Comparison of ENCODE assay signal across 8 cellular contexts in genomic region chr12:40105515-40106201, GRCh38. TPM values are rescaled to one million over a fixed set of nuclear protein-coding genes. Genes with fewer than 3 reads are reported as not detected.
A peak's percentile ranks its signal among the peaks of the same experiment; 100 is the strongest.
DNase-seq lines count a peak whose midpoint lies in the region; ATAC-seq, FAIRE-seq and TF ChIP-seq lines count a peak whose summit lies in the region.

TSS of gene SLC2A13 (minus strand) at chr12:40106081. CDS start at chr12:40105808, 273 bp downstream.

- no peak for FAIRE-seq in H54 (lab: Jason Lieb, UNC)

- peaks cover 19 to 42% of the 10 kb centered on the region in 2 donors for H3K4me1 ChIP-seq in adrenal gland (replicated peaks in 1 of 2)
- H3K4me1 ChIP-seq in psoas muscle: peaks cover 3% of the 10 kb centered on the region
- no peaks in the 10 kb centered on the region for H3K4me1 ChIP-seq in urinary bladder (ENCODE audit: insufficient read depth)

- TF ChIP-seq CTCF in GM10266 (IDR thresholded peaks at IDR 0.05; ENCODE audit: control insufficient read depth, insufficient read depth, low read depth, missing control alignments) (no peak), adrenal gland (IDR thresholded peaks at IDR 0.05) (no peak), psoas muscle (IDR thresholded peaks at IDR 0.05) (no peak)

- peak within 1 kb of the TSS; percentile 9 to 98 (median 77) for H3K4me3 ChIP-seq in adrenal gland
- peak within 1 kb of the TSS; percentile 92 for H3K4me3 ChIP-seq in psoas muscle
- peak within 1 kb of the TSS; percentile 83 for H3K4me3 ChIP-seq in urinary bladder (ENCODE audit: low read depth, low read length)

- H3K27me3 ChIP-seq in adrenal gland: no peaks in the 10 kb centered on the region
- no peaks in the 10 kb centered on the region for H3K27me3 ChIP-seq in psoas muscle (ENCODE audit: insufficient read depth in 3 of 3, low read length in 2 of 3)

- DNase-seq in GM10266 (ENCODE audit: extremely low spot score) (peak; percentile 90), H54 (ENCODE audit: insufficient read length, low spot score) (peak; percentile 61), LHCN-M2 (ENCODE audit: low read depth) (peak; percentile 64), T follicular helper cell (ENCODE audit: low read depth) (peak; percentile 70), adrenal gland (peak; percentile 63 to 86 (median 77)), left ventricle myocardium superior (peak; percentile 90), psoas muscle (peak; percentile 75 to 86)

- intact Hi-C loops in adrenal gland (cut with DNase I): loop anchor here (5.0 to 10.0 kb wide), 3 partner anchors 51 to 338 kb away; no protein-coding TSS in a partner anchor
- intact Hi-C loops in left ventricle myocardium superior (cut with micrococcal nuclease): loop anchor here (5.0 kb wide), 1 partner anchor 343 kb away; no protein-coding TSS in a partner anchor
- intact Hi-C loops in psoas muscle (cut with DNase I): loop anchor here (2.0 to 10.0 kb wide), 3 partner anchors 95 to 341 kb away; no protein-coding TSS in a partner anchor

- ATAC-seq in left ventricle myocardium superior: peak; percentile 99
- peak; percentile 97 to 99 (median 98) for ATAC-seq in psoas muscle

- 0 to 1% (median 0%) methylated on average over 29 to 97 of the region's 97 CpGs; no CpG with 5 or more reads in 1 of the 4 donors for WGBS in adrenal gland, 4 donors
- 0 to 1% (median 1%) methylated on average over 67 to 97 of the region's 97 CpGs for WGBS in psoas muscle, 3 donors
- WGBS in urinary bladder: under 1% methylated on average over 97 of the region's 97 CpGs

- no peaks in the 10 kb centered on the region for H3K36me3 ChIP-seq in adrenal gland (replicated peaks in 1 of 2)
- H3K36me3 ChIP-seq in psoas muscle (ENCODE audit: insufficient read depth in 1 of 2, low read depth in 1 of 2): no peaks in the 10 kb centered on the region
- no peaks in the 10 kb centered on the region for H3K36me3 ChIP-seq in urinary bladder (ENCODE audit: insufficient read depth)

- H3K9me3 ChIP-seq in adrenal gland (replicated peaks in 1 of 3): no peaks in the 10 kb centered on the region
- H3K9me3 ChIP-seq in psoas muscle: no peaks in the 10 kb centered on the region

- peak; percentile 83 for TF ChIP-seq POLR2A in H54 (IDR thresholded peaks at IDR 0.05; ENCODE audit: low read depth, low read length)
- peak; percentile 72 to 88 for TF ChIP-seq POLR2A in adrenal gland (IDR thresholded peaks at IDR 0.05)

- H3K27ac ChIP-seq in adrenal gland (peak within 1 kb of the TSS in 4 of 5 donors; percentile 84 to 95 (median 92)), psoas muscle (peak within 1 kb of the TSS; percentile 78), urinary bladder (ENCODE audit: low read depth) (peak within 1 kb of the TSS; percentile 64)

RNA-seq across cellular contexts. Expression of gene SLC2A13, which starts in this region (rescaled TPM):
- 9.9 and 12.9 TPM in 2 replicates for total RNA-seq in LHCN-M2 (2014; rRNA removed)
- 1.1 TPM for polyA plus RNA-seq in LHCN-M2 (2012)
- total RNA-seq in adrenal gland: 10 to 100 TPM; 13.6 to 41.3 (median 28.6) TPM
- 10 to 100 TPM in 1 of 3 donors, 1 to 10 TPM in 2; 3.5 to 11.3 (median 3.9) TPM for polyA plus RNA-seq in adrenal gland
- total RNA-seq in left ventricle myocardium superior: 6.2 TPM
- total RNA-seq in psoas muscle: 1 to 10 TPM in 3 of 4 donors, under 1 TPM in 1; 0.80 to 1.7 (median 1.6) TPM
- polyA plus RNA-seq in psoas muscle: under 1 TPM; 0.39 to 0.95 (median 0.81) TPM
- total RNA-seq in urinary bladder: 36.7 TPM
- 8.5 TPM for polyA plus RNA-seq in urinary bladder

Comparison
In these comparisons a context has a peak if more than half of its experiments do, and no peak if none do; other contexts are left out.
1. Peak in every context shown above with its lines: DNase-seq, ATAC-seq, H3K4me3 ChIP-seq and H3K27ac ChIP-seq.